ENCODE assay signal across 8 cellular contexts in genomic region chr3:196322-197153, GRCh38. TPM values are rescaled to one million over a fixed set of nuclear protein-coding genes. Genes with fewer than 3 reads are reported as not detected.
DNase-seq lines count a peak whose midpoint lies in the region; ATAC-seq, FAIRE-seq and TF ChIP-seq lines count a peak whose summit lies in the region.

A gene with protein sequence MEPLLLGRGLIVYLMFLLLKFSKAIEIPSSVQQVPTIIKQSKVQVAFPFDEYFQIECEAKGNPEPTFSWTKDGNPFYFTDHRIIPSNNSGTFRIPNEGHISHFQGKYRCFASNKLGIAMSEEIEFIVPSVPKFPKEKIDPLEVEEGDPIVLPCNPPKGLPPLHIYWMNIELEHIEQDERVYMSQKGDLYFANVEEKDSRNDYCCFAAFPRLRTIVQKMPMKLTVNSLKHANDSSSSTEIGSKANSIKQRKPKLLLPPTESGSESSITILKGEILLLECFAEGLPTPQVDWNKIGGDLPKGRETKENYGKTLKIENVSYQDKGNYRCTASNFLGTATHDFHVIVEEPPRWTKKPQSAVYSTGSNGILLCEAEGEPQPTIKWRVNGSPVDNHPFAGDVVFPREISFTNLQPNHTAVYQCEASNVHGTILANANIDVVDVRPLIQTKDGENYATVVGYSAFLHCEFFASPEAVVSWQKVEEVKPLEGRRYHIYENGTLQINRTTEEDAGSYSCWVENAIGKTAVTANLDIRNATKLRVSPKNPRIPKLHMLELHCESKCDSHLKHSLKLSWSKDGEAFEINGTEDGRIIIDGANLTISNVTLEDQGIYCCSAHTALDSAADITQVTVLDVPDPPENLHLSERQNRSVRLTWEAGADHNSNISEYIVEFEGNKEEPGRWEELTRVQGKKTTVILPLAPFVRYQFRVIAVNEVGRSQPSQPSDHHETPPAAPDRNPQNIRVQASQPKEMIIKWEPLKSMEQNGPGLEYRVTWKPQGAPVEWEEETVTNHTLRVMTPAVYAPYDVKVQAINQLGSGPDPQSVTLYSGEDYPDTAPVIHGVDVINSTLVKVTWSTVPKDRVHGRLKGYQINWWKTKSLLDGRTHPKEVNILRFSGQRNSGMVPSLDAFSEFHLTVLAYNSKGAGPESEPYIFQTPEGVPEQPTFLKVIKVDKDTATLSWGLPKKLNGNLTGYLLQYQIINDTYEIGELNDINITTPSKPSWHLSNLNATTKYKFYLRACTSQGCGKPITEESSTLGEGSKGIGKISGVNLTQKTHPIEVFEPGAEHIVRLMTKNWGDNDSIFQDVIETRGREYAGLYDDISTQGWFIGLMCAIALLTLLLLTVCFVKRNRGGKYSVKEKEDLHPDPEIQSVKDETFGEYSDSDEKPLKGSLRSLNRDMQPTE (N-terminal part only) (plus strand): TSS chr3:196763. CDS start chr3:319777, 123,014 bp downstream.

- no peak within 1 kb of the TSS for H2AFZ ChIP-seq in PC-9

- H3K27me3 Mint-ChIP-seq in Calu3 (ENCODE audit: unreplicated experiment) (peaks cover 27% of the 10 kb centered on the region), nephron (ENCODE audit: low read depth) (peaks cover 86% of the 10 kb centered on the region)

- POLR2A ChIA-PET in PC-9 (lab: Charles Lee; ENCODE audit: unreplicated experiment): no interaction called here

- H3K4me2 ChIP-seq in PC-9: no peak within 1 kb of the TSS

- H3K4me1 ChIP-seq in ectodermal cell (ENCODE audit: control insufficient read depth, insufficient read depth, low read length) (no peaks in the 10 kb centered on the region), PC-9 (replicated peaks; ENCODE audit: insufficient read depth) (no peaks in the 10 kb centered on the region)

- H3K79me2 ChIP-seq in PC-9 (ENCODE audit: low read depth): no peaks in the 10 kb centered on the region

- peaks cover 4% of the 10 kb centered on the region for H3K9me3 ChIP-seq in ectodermal cell (ENCODE audit: control insufficient read depth, low read length)
- H3K9me3 ChIP-seq in PC-9 (ENCODE audit: insufficient read depth, low read depth): no peaks in the 10 kb centered on the region

- DNase-seq in Calu3 (peak; percentile 13), HTR-8/SVneo (ENCODE audit: insufficient read length, low spot score) (no peak), PC-9 (no peak)

- BruUV-seq in Calu3 (replicated peaks; lab: Mats Ljungman, UMichigan) (no TSS peak), PC-9 (replicated peaks; lab: Mats Ljungman, UMichigan) (no TSS peak)

- no peak for TF ChIP-seq CTCF in Calu3 (IDR thresholded peaks at IDR 0.05; ENCODE audit: unreplicated experiment)
- TF ChIP-seq CTCF in nephron (IDR thresholded peaks at IDR 0.05; ENCODE audit: unreplicated experiment in 3 of 3): no peak
- no peak for TF ChIP-seq CTCF in PC-9 (conservative IDR thresholded peaks at IDR 0.05)

- H3K27me3 ChIP-seq in ectodermal cell (ENCODE audit: control insufficient read depth, insufficient read depth, low read length, poor library complexity, severe bottlenecking): peaks cover 64% of the 10 kb centered on the region
- H3K27me3 ChIP-seq in PC-9 (ENCODE audit: insufficient read depth, low read depth): no peaks in the 10 kb centered on the region

- H3F3A ChIP-seq in PC-9 (ENCODE audit: insufficient read depth, low read depth): no peaks in the 10 kb centered on the region

- 55 to 59% methylated on average over 64 of the region's 64 CpGs for WGBS in ectodermal cell, 2 experiments

- peak within 1 kb of the TSS; percentile 68 for H3K4me3 Mint-ChIP-seq in Calu3 (ENCODE audit: low read depth, unreplicated experiment)
- H3K4me3 Mint-ChIP-seq in nephron: peak within 1 kb of the TSS; percentile 84 to 87 (median 86)

- H3K4me1 Mint-ChIP-seq in Calu3 (ENCODE audit: low read depth, unreplicated experiment) (peaks cover 7% of the 10 kb centered on the region), nephron (peaks cover 22% of the 10 kb centered on the region)

- H3K36me3 Mint-ChIP-seq in Calu3 (ENCODE audit: insufficient read depth, unreplicated experiment): peaks cover 12% of the 10 kb centered on the region
- no peaks in the 10 kb centered on the region for H3K36me3 Mint-ChIP-seq in nephron (ENCODE audit: low read depth)

- H3K36me3 ChIP-seq in ectodermal cell (ENCODE audit: control insufficient read depth, insufficient read depth, low read length) (no peaks in the 10 kb centered on the region), PC-9 (ENCODE audit: low read depth) (no peaks in the 10 kb centered on the region)

- H3K9me3 Mint-ChIP-seq in Calu3 (ENCODE audit: low read depth, unreplicated experiment): no peaks in the 10 kb centered on the region
- no peaks in the 10 kb centered on the region for H3K9me3 Mint-ChIP-seq in nephron

- H3K27ac ChIP-seq in ectodermal cell (ENCODE audit: insufficient read depth, low read depth, low read length, poor library complexity, severe bottlenecking) (no peak within 1 kb of the TSS), PC-9 (no peak within 1 kb of the TSS)

- intact Hi-C loops in Calu3 (cut with micrococcal nuclease; ENCODE audit: unreplicated experiment): no loop called here
- intact Hi-C loops in PC-9 (cut with micrococcal nuclease; ENCODE audit: unreplicated experiment): no loop called here

- CTCF ChIA-PET in Calu3 (lab: Charles Lee): interaction anchor here (1.1 kb wide), 1 partner anchor 157 kb away, joined by 4 read pairs; no protein-coding TSS in a partner anchor
- CTCF ChIA-PET in PC-9 (lab: Charles Lee): no interaction called here

- H4K20me1 ChIP-seq in PC-9 (ENCODE audit: insufficient read depth): no peaks in the 10 kb centered on the region

- H3K4me3 ChIP-seq in ectodermal cell (ENCODE audit: insufficient read depth, low read depth, low read length) (peak within 1 kb of the TSS; percentile 28), PC-9 (no peak within 1 kb of the TSS)

- FAIRE-seq in HTR-8/SVneo (lab: Jason Lieb, UNC): no peak

- H3K27ac Mint-ChIP-seq in Calu3 (ENCODE audit: unreplicated experiment) (peak within 1 kb of the TSS; percentile 39), nephron (peak within 1 kb of the TSS in 1 of 3 experiments; percentile 9)

- ATAC-seq in HG03460 (IDR thresholded peaks at IDR 0.05; ENCODE audit: unreplicated experiment): peak; percentile 29
- no peak for ATAC-seq in HG02973 (IDR thresholded peaks at IDR 0.05; ENCODE audit: unreplicated experiment)
- no peak for ATAC-seq in GM18870 (IDR thresholded peaks at IDR 0.05; ENCODE audit: unreplicated experiment)

- H3K9me2 ChIP-seq in PC-9 (ENCODE audit: insufficient read depth): no peaks in the 10 kb centered on the region

RNA-seq across cellular contexts. Expression of the gene that starts here (rescaled TPM):
- total RNA-seq in Calu3 (2022) (0.73 and 1.0 TPM in 2 replicates), PC-9 (2021) (not detected in 2 replicates)
- 1.1 TPM for polyA plus RNA-seq in ectodermal cell (2013, experiment 1 of 4)
- 0.52 TPM for polyA plus RNA-seq in ectodermal cell (2013, experiment 2 of 4)
- polyA plus RNA-seq in ectodermal cell (2013, experiment 3 of 4): 0.16 TPM
- polyA plus RNA-seq in ectodermal cell (2013, experiment 4 of 4): 1.2 TPM
